ENCODE assay signal across 35 cellular contexts in the genomic region with DNA sequence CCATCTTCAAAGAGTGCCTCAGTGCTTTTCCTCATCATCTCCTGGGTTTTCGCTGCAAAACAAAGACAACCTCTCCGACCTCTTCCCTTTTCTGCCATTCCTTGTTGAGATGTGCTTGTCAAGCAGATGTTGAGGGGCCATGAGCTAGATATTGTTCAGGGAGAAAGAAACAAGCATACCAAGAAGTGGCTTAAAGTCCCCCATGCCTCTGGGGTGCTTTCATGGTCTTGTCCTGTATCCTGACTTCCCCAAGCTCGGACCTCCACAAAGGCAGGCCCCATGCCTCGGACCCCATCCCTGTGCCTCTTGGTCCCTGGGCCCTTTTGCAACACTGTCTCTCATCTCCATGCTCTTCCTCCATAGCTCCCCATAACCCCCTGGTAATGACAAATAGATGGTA.
DNase-seq lines count a peak whose midpoint lies in the region; ATAC-seq and TF ChIP-seq lines count a peak whose summit lies in the region.
"Had no signal": no experiment of that assay in that cellular context is flagged by ENCODE, and none has a peak within 500 bp of the region (broad histone marks: within the 10 kb centered on the region; RNA-seq: fewer than 3 reads in every experiment).

No MANE protein-coding gene starts in this region.

- H3K4me3 ChIP-seq in esophagus muscularis mucosa = no peak overlapping the region
- H3K4me3 ChIP-seq: A549; BLaER1; BLaER1 treated with 17β-estradiol and CSF1 and Interleukin-3, amounts not matched to agents 10 nM and 100 nM had no signal

- H3K4me1 ChIP-seq in esophagus muscularis mucosa = no peaks in the 10 kb centered on the region
- H3K4me1 ChIP-seq: A549; BE2C; BLaER1; BLaER1 treated with 17β-estradiol and CSF1 and Interleukin-3, amounts not matched to agents 10 nM and 100 nM; Caco-2 had no signal

- H3K27ac Mint-ChIP-seq in activated CD4-positive, alpha-beta T cell treated with anti-CD3 and anti-CD28 coated beads, Interleukin-2, amount 10 ng/mL, durations not matched to agents 24 days and 14 days = no peak overlapping the region
- no peak overlapping the region for H3K27ac Mint-ChIP-seq in osteocyte (ENCODE audit: unreplicated experiment)
- H3K27ac Mint-ChIP-seq in progenitor cell of endocrine pancreas = peak overlapping the region; percentile 16
- H3K27ac Mint-ChIP-seq: B cell; CD14-positive monocyte; CD4-positive, alpha-beta memory T cell; CD4-positive, alpha-beta T cell; CD4-positive, CD25-positive, alpha-beta regulatory T cell; CD8-positive, alpha-beta memory T cell; CD8-positive, alpha-beta T cell had no signal

- DNase-seq in activated CD4-positive, alpha-beta T cell treated with anti-CD3 and anti-CD28 coated beads, Interleukin-2, amount 10 ng/mL, durations not matched to agents 24 days and 14 days = peak; percentile 32
- DNase-seq in activated CD4-positive, alpha-beta T cell treated with anti-CD3 and anti-CD28 coated beads, Interleukin-2, amount 50 U/mL, for 4 hours = no peak
- DNase-seq in esophagus muscularis mucosa (ENCODE audit: extremely low spot score) = peak; percentile 81
- peak; percentile 62 for DNase-seq in osteocyte (ENCODE audit: extremely low spot score, unreplicated experiment)
- no peak for DNase-seq in progenitor cell of endocrine pancreas (ENCODE audit: low spot score, unreplicated experiment)
- no peak for DNase-seq in NCI-H1436 (lab: John Stamatoyannopoulos, UW)
- DNase-seq: 8988T; ACHN; AML-193; BE2C; C1 segment of cervical spinal cord; Caco-2; Calu3; CD4-positive, alpha-beta memory T cell; CD4-positive, alpha-beta T cell; CD4-positive, CD25-positive, alpha-beta regulatory T cell; CD8-positive, alpha-beta memory T cell; CD8-positive, alpha-beta T cell; COR-L47; DMS 273 treated with DMSO at 0.1 percent for 48 hours; DMS153; DMS53; DMS79; DMS79 treated with DMSO at 0.1 percent for 48 hours; DND-41; EL had no signal

- ATAC-seq in GM21576 (IDR thresholded peaks at IDR 0.05; ENCODE audit: unreplicated experiment) (no peak), HG02884 (IDR thresholded peaks at IDR 0.05; ENCODE audit: unreplicated experiment) (no peak)
- ATAC-seq: A549; CD8-positive, alpha-beta T cell had no signal

- TF ChIP-seq CTCF in esophagus muscularis mucosa (IDR thresholded peaks at IDR 0.05) (no peak), osteocyte (IDR thresholded peaks at IDR 0.05) (no peak), progenitor cell of endocrine pancreas (IDR thresholded peaks at IDR 0.05; ENCODE audit: unreplicated experiment) (no peak)

- peaks cover 0 to 17% (median 0%) of the 10 kb centered on the region in 4 donors for H3K27me3 ChIP-seq in esophagus muscularis mucosa
- H3K27me3 ChIP-seq: BE2C; BLaER1; BLaER1 treated with 17β-estradiol and CSF1 and Interleukin-3, amounts not matched to agents 10 nM and 100 nM had no signal

- no peaks in the 10 kb centered on the region for H3K36me3 ChIP-seq in esophagus muscularis mucosa
- H3K36me3 ChIP-seq: BE2C; BLaER1; BLaER1 treated with 17β-estradiol and CSF1 and Interleukin-3, amounts not matched to agents 10 nM and 100 nM had no signal

- no peaks in the 10 kb centered on the region for H3K4me1 Mint-ChIP-seq in activated CD4-positive, alpha-beta T cell treated with anti-CD3 and anti-CD28 coated beads, Interleukin-2, amount 10 ng/mL, durations not matched to agents 24 days and 14 days
- H3K4me1 Mint-ChIP-seq in osteocyte (ENCODE audit: unreplicated experiment) = no peaks in the 10 kb centered on the region
- no peaks in the 10 kb centered on the region for H3K4me1 Mint-ChIP-seq in progenitor cell of endocrine pancreas (ENCODE audit: low read depth)
- H3K4me1 Mint-ChIP-seq: B cell; CD14-positive monocyte; CD4-positive, alpha-beta memory T cell; CD4-positive, CD25-positive, alpha-beta regulatory T cell; CD8-positive, alpha-beta memory T cell had no signal

- H3K9me3 ChIP-seq in esophagus muscularis mucosa = no peaks in the 10 kb centered on the region
- H3K9me3 ChIP-seq: A549; BE2C; BLaER1; BLaER1 treated with 17β-estradiol and CSF1 and Interleukin-3, amounts not matched to agents 10 nM and 100 nM; Caco-2 had no signal

- H3K4me3 Mint-ChIP-seq in activated CD4-positive, alpha-beta T cell treated with anti-CD3 and anti-CD28 coated beads, Interleukin-2, amount 10 ng/mL, durations not matched to agents 24 days and 14 days = no peak overlapping the region
- H3K4me3 Mint-ChIP-seq in osteocyte (ENCODE audit: unreplicated experiment) (no peak overlapping the region), progenitor cell of endocrine pancreas (ENCODE audit: low read depth) (no peak overlapping the region)
- H3K4me3 Mint-ChIP-seq: B cell; CD14-positive monocyte; CD4-positive, alpha-beta memory T cell; CD4-positive, alpha-beta T cell; CD4-positive, CD25-positive, alpha-beta regulatory T cell; CD8-positive, alpha-beta memory T cell; CD8-positive, alpha-beta T cell had no signal

- no peak overlapping the region for H3K27ac ChIP-seq in esophagus muscularis mucosa (replicated peaks in 1 of 4)
- H3K27ac ChIP-seq: 22Rv1; A549; BLaER1; BLaER1 treated with 17β-estradiol and CSF1 and Interleukin-3, amounts not matched to agents 10 nM and 100 nM; C4-2B had no signal

- intact Hi-C loops in activated CD4-positive, alpha-beta T cell treated with anti-CD3 and anti-CD28 coated beads, Interleukin-2, amount 10 ng/mL, durations not matched to agents 24 days and 14 days (cut with micrococcal nuclease) = no loop called here
- intact Hi-C loops in esophagus muscularis mucosa (cut with DNase I) = no loop called here

- TF ChIP-seq POLR2A in esophagus muscularis mucosa (IDR thresholded peaks at IDR 0.05; ENCODE audit: low read depth) = no peak

- TF ChIP-seq EP300 in esophagus muscularis mucosa (IDR thresholded peaks at IDR 0.05) = no peak

- 88% methylated on average over 4 of the region's 4 CpGs for WGBS in esophagus muscularis mucosa

- H3K36me3 Mint-ChIP-seq in activated CD4-positive, alpha-beta T cell treated with anti-CD3 and anti-CD28 coated beads, Interleukin-2, amount 10 ng/mL, durations not matched to agents 24 days and 14 days (ENCODE audit: low read depth) = no peaks in the 10 kb centered on the region
- H3K36me3 Mint-ChIP-seq in osteocyte (ENCODE audit: unreplicated experiment) = no peaks in the 10 kb centered on the region
- no peaks in the 10 kb centered on the region for H3K36me3 Mint-ChIP-seq in progenitor cell of endocrine pancreas (ENCODE audit: insufficient read depth)
- H3K36me3 Mint-ChIP-seq: CD14-positive monocyte; CD4-positive, alpha-beta memory T cell; CD4-positive, CD25-positive, alpha-beta regulatory T cell; CD8-positive, alpha-beta memory T cell; CD8-positive, alpha-beta T cell had no signal

- H3K9me3 Mint-ChIP-seq in activated CD4-positive, alpha-beta T cell treated with anti-CD3 and anti-CD28 coated beads, Interleukin-2, amount 10 ng/mL, durations not matched to agents 24 days and 14 days = no peaks in the 10 kb centered on the region
- H3K9me3 Mint-ChIP-seq in osteocyte (ENCODE audit: unreplicated experiment) (peaks cover 42% of the 10 kb centered on the region), progenitor cell of endocrine pancreas (ENCODE audit: low read depth) (peaks cover 3% of the 10 kb centered on the region)
- H3K9me3 Mint-ChIP-seq: CD4-positive, alpha-beta T cell; CD8-positive, alpha-beta T cell had no signal

- no peaks in the 10 kb centered on the region for H3K27me3 Mint-ChIP-seq in activated CD4-positive, alpha-beta T cell treated with anti-CD3 and anti-CD28 coated beads, Interleukin-2, amount 10 ng/mL, durations not matched to agents 24 days and 14 days
- H3K27me3 Mint-ChIP-seq in osteocyte (ENCODE audit: unreplicated experiment) (no peaks in the 10 kb centered on the region), progenitor cell of endocrine pancreas (peaks cover 32% of the 10 kb centered on the region)
- H3K27me3 Mint-ChIP-seq: B cell; CD4-positive, CD25-positive, alpha-beta regulatory T cell had no signal

Comparison
In these comparisons a context has a peak if more than half of its experiments do, and no peak if none do; other contexts are left out.
1. DNase-seq: peak in activated CD4-positive, alpha-beta T cell treated with anti-CD3 and anti-CD28 coated beads, Interleukin-2, amount 10 ng/mL, durations not matched to agents 24 days and 14 days (single experiment), esophagus muscularis mucosa (single experiment) and osteocyte (single experiment); none in activated CD4-positive, alpha-beta T cell treated with anti-CD3 and anti-CD28 coated beads, Interleukin-2, amount 50 U/mL, for 4 hours (0 of 2), progenitor cell of endocrine pancreas (single experiment) and NCI-H1436 (single experiment).